ENCODE assay signal across 18 cellular contexts in the genomic region with DNA sequence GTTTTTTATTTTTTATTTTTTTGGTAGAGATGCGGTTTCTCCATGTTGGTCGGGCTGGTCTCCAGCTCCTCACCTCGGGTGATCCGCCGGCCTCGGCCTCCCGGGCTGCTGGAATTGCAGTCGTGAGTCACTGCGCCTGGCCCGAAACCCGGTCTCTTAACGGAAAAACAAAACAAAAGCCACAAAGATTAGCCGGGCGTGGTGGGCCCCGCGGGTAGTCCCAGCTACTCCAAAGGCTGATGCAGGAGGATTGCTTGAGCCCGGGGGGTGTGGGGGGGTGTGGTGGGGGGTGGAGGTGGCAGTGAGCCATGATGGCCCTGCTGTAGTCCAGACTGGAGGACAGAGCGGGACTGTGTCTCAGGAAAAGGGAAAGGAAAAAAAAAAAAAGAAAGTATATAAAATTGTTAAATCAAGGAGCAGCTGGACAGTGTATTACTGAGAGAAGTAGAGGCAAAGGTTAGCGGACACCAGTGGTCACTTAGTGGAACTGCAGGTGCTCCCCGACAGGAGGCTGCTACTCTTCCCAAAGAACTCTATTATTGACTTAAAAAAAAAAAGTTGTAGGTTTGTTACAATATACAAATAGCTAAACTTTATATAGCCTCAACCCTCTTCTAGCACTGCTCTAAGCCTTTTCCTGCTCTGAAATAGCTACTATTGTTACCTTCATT. TPM values are rescaled to one million over a fixed set of nuclear protein-coding genes. Genes with fewer than 3 reads are reported as not detected.
A peak's percentile ranks its signal among the peaks of the same experiment; 100 is the strongest.
DNase-seq lines count a peak whose midpoint lies in the region; ATAC-seq, FAIRE-seq and TF ChIP-seq lines count a peak whose summit lies in the region.
"Had no signal": no experiment of that assay in that cellular context is flagged by ENCODE, and none has a peak within 500 bp of the region (broad histone marks: within the 10 kb centered on the region; RNA-seq: fewer than 3 reads in every experiment).

No MANE protein-coding gene starts in this region.

- CTCF ChIA-PET in Panc1 (lab: Charles Lee) = interaction anchor here (0.6 to 1.1 kb wide), 3 partner anchors 37 to 413 kb away, joined by 3 to 5 read pairs (median 4); no protein-coding TSS in a partner anchor

- peak; percentile 75 for TF ChIP-seq CTCF in Panc1 (IDR thresholded peaks at IDR 0.05)

- POLR2A ChIA-PET in Panc1 (lab: Charles Lee) = interaction anchor here (0.6 kb wide), 1 partner anchor 9 kb away, joined by 5 read pairs; no protein-coding TSS in a partner anchor

- no peaks in the 10 kb centered on the region for H3K36me3 ChIP-seq in Panc1 (ENCODE audit: control insufficient read depth, insufficient read depth, low read length)
- H3K36me3 ChIP-seq: cardiac muscle cell had no signal

- no peak overlapping the region for H3K27ac ChIP-seq in Panc1 (ENCODE audit: low read length)
- H3K27ac ChIP-seq: cardiac muscle cell, psoas muscle had no signal

- FAIRE-seq in H54 (lab: Jason Lieb, UNC) = no peak

- in situ Hi-C loops in ACHN (cut with HindIII; ENCODE audit: low pct_ligation_motif_present, low pct_unique_long_range_greater_than_20kb, low sequenced_read_pairs) (no loop called here), Panc1 (cut with HindIII; ENCODE audit: low pct_unique_long_range_greater_than_20kb, low sequenced_read_pairs) (no loop called here)

- intact Hi-C loops in Panc1 (cut with micrococcal nuclease; ENCODE audit: unreplicated experiment) (no loop called here), posterior vena cava (cut with DNase I) (no loop called here)

- peaks cover 8% of the 10 kb centered on the region; the same call in 1 of the 2 replicates for H3K4me1 ChIP-seq in Panc1 (ENCODE audit: control insufficient read depth, insufficient read depth, low read length)
- H3K4me1 ChIP-seq: psoas muscle had no signal

- no peak for TF ChIP-seq POLR2A in H54 (IDR thresholded peaks at IDR 0.05; ENCODE audit: low read depth, low read length)

- peaks cover 8% of the 10 kb centered on the region for H3K27me3 ChIP-seq in Panc1 (ENCODE audit: control insufficient read depth, insufficient read depth, low read length)

- H3K4me3 ChIP-seq in Panc1 (ENCODE audit: low read depth in 2 of 2, low read length in 2 of 2) = peak overlapping the region in 1 of 2 experiments; percentile 29; a peak in 1 of 4 replicates
- H3K4me3 ChIP-seq: cardiac muscle cell, psoas muscle had no signal

- peak; percentile 20 for DNase-seq in ACHN
- peak; percentile 51 for DNase-seq in H54 (ENCODE audit: insufficient read length, low spot score)
- no peak for DNase-seq in Panc1 (ENCODE audit: low read depth, low spot score)
- DNase-seq in ecto neural progenitor cell (ENCODE audit: low spot score) = peak; percentile 52
- no peak for DNase-seq in middle frontal gyrus (ENCODE audit: extremely low spot score, low spot score)
- no peak for DNase-seq in OCI-M2 (lab: John Stamatoyannopoulos, UW; ENCODE audit: unreplicated experiment)
- no peak for DNase-seq in posterior vena cava (ENCODE audit: low spot score)
- DNase-seq: activated CD4-positive, alpha-beta memory T cell treated with anti-CD3 and anti-CD28 coated beads, Interleukin-2, amount 10 ng/mL, durations not matched to agents 7 days and 5 days; activated naive CD4-positive, alpha-beta T cell treated with anti-CD3 and anti-CD28 coated beads, Interleukin-2, amount 10 ng/mL, durations not matched to agents 7 days and 5 days; AML-193; GF-D8; NCI-H1417; NCI-H526; psoas muscle; stimulated activated CD4-positive, alpha-beta T cell treated with anti-CD3 and anti-CD28 coated beads, Interleukin-4, amount 100 ng/mL, for 1 hour; stimulated activated naive CD4-positive, alpha-beta T cell had no signal

- no peaks in the 10 kb centered on the region for H3K9me3 ChIP-seq in Panc1 (ENCODE audit: control insufficient read depth, insufficient read depth, low read depth, low read length)
- H3K9me3 ChIP-seq: psoas muscle had no signal

- peak; percentile 88 for ATAC-seq in Panc1
- ATAC-seq in HG03354 (IDR thresholded peaks at IDR 0.05; ENCODE audit: poor library complexity, severe bottlenecking, unreplicated experiment) = no peak
- ATAC-seq: psoas muscle had no signal

- BruUV-seq in Panc1 (replicated peaks; lab: Mats Ljungman, UMichigan) = no TSS peak

RNA-seq across cellular contexts. Expression of a gene that starts 30.3 kb away (rescaled TPM):
- 23.3 TPM for total RNA-seq in Panc1 (2021; ENCODE audit: unreplicated experiment)
- polyA plus RNA-seq in Panc1 (2012; ENCODE audit: insufficient read length) = 10.4 TPM
- total RNA-seq in posterior vena cava = 10 to 100 TPM; 13.6 to 16.6 TPM

Comparison
In these comparisons a context has a peak if more than half of its experiments do, and no peak if none do; other contexts are left out.
1. DNase-seq: peak in ACHN (single experiment), H54 (single experiment) and ecto neural progenitor cell (single experiment); none in Panc1 (single experiment), middle frontal gyrus (single experiment), OCI-M2 (single experiment) and posterior vena cava (single experiment).